Comparison of ENCODE assay signal across 8 cellular contexts in genomic region chr4:19224820-19225219, GRCh38.
DNase-seq lines count a peak whose midpoint lies in the region; ATAC-seq and TF ChIP-seq lines count a peak whose summit lies in the region.

No MANE protein-coding gene starts in this region.

- H3K9ac ChIP-seq in GM23248 (no peak overlapping the region), OCI-LY1 (ENCODE audit: low read length) (no peak overlapping the region)

- no peak for ATAC-seq in stimulated activated naive CD8-positive, alpha-beta T cell treated with anti-CD3 and anti-CD28 coated beads, Interleukin-15, Interleukin-2, amounts not matched to agents 100 U/mL and 50 U/mL, for 24 hours

- H3K4me1 ChIP-seq in GM23248 (ENCODE audit: insufficient read depth) = peaks cover 13% of the 10 kb centered on the region; the same call in 1 of the 2 replicates
- H3K4me1 ChIP-seq in OCI-LY1 (ENCODE audit: insufficient read depth, low read length, severe bottlenecking) = no peaks in the 10 kb centered on the region
- no peaks in the 10 kb centered on the region for H3K4me1 ChIP-seq in BE2C

- no peaks in the 10 kb centered on the region for H3K9me3 ChIP-seq in GM23248 (ENCODE audit: low read depth)
- H3K9me3 ChIP-seq in OCI-LY1 (ENCODE audit: low read length) = no peaks in the 10 kb centered on the region
- no peaks in the 10 kb centered on the region for H3K9me3 ChIP-seq in BE2C

- H3K27me3 ChIP-seq in GM23248 (replicated peaks; ENCODE audit: insufficient read depth) (no peaks in the 10 kb centered on the region), OCI-LY1 (ENCODE audit: insufficient read depth, low read length) (no peaks in the 10 kb centered on the region), BE2C (no peaks in the 10 kb centered on the region)

- WGBS in GM23248 (ENCODE audit: low coverage in 1 of 2, low lambda C conversion rate in 2 of 2, missing lambda C conversion rate in 2 of 2), 2 experiments = 1 to 8% methylated on average over 2 of the region's 2 CpGs

- H3K27ac ChIP-seq in 22Rv1 (no peak overlapping the region), GM23248 (no peak overlapping the region), OCI-LY1 (ENCODE audit: low read depth, low read length, poor library complexity, severe bottlenecking) (no peak overlapping the region)

- H3K9me2 ChIP-seq in GM23248 (ENCODE audit: insufficient read depth) = no peaks in the 10 kb centered on the region
- H3K9me2 ChIP-seq in OCI-LY1 (ENCODE audit: low read depth, low read length) = no peaks in the 10 kb centered on the region

- no peak overlapping the region for H3K4me3 ChIP-seq in GM23248
- no peak overlapping the region for H3K4me3 ChIP-seq in OCI-LY1 (ENCODE audit: low read depth, low read length, poor library complexity, severe bottlenecking)
- no peak overlapping the region for H3K4me3 ChIP-seq in fibroblast of mammary gland (ENCODE audit: control insufficient read depth, low read depth, low read length)
- no peak overlapping the region for H3K4me3 ChIP-seq in BE2C (ENCODE audit: low read depth, low read length)

- TF ChIP-seq CTCF in 22Rv1 (IDR thresholded peaks at IDR 0.05) (peak; percentile 66), OCI-LY1 (IDR thresholded peaks at IDR 0.05; ENCODE audit: low read length) (peak; percentile 32; the same call in 1 of the 2 replicates), fibroblast of mammary gland (conservative IDR thresholded peaks at IDR 0.05; ENCODE audit: control insufficient read depth, insufficient read depth, low read depth, low read length) (peak; percentile 9), BE2C (IDR thresholded peaks at IDR 0.05; ENCODE audit: low read depth, low read length) (no peak)

- H3F3A ChIP-seq in GM23248 (ENCODE audit: insufficient read depth) = no peaks in the 10 kb centered on the region
- no peaks in the 10 kb centered on the region for H3F3A ChIP-seq in OCI-LY1 (ENCODE audit: insufficient read depth, low read length)

- in situ Hi-C loops in GM23248 (cut with MboI) = no loop called here

- H2AFZ ChIP-seq in GM23248 (no peak overlapping the region), OCI-LY1 (ENCODE audit: low read length) (no peak overlapping the region)

- peak overlapping the region; percentile 12 for H3K4me2 ChIP-seq in GM23248 (ENCODE audit: unreplicated experiment)
- H3K4me2 ChIP-seq in OCI-LY1 (ENCODE audit: low read length) = no peak overlapping the region

- no peaks in the 10 kb centered on the region for H3K36me3 ChIP-seq in GM23248 (ENCODE audit: low read depth)
- H3K36me3 ChIP-seq in OCI-LY1 (ENCODE audit: insufficient read depth, low read length) = no peaks in the 10 kb centered on the region
- H3K36me3 ChIP-seq in BE2C = no peaks in the 10 kb centered on the region

- H3K79me2 ChIP-seq in GM23248 (ENCODE audit: insufficient read depth) = no peaks in the 10 kb centered on the region
- no peaks in the 10 kb centered on the region for H3K79me2 ChIP-seq in OCI-LY1 (ENCODE audit: insufficient read depth, low read length)

- DNase-seq in GM23248 (peak; percentile 53), fibroblast of mammary gland (ENCODE audit: low read depth) (peak; percentile 44), posterior vena cava (ENCODE audit: low spot score) (no peak), hepatic stellate cell (ENCODE audit: low spot score) (no peak), BE2C (no peak)
- DNase-seq in stimulated activated naive CD8-positive, alpha-beta T cell treated with anti-CD3 and anti-CD28 coated beads, Interleukin-15, Interleukin-2, amounts not matched to agents 100 U/mL and 50 U/mL, for 24 hours = no peak

- no peaks in the 10 kb centered on the region for H4K20me1 ChIP-seq in GM23248 (ENCODE audit: insufficient read depth)
- no peaks in the 10 kb centered on the region for H4K20me1 ChIP-seq in OCI-LY1 (ENCODE audit: insufficient read depth, low read length)

- intact Hi-C loops in posterior vena cava (cut with DNase I) = loop anchor here in 1 of 2 donors (5.0 kb wide), 1 partner anchor 522 kb away; no protein-coding TSS in a partner anchor

Comparison
In these comparisons a context has a peak if more than half of its experiments do, and no peak if none do; other contexts are left out.
1. DNase-seq: peak in GM23248 (single experiment) and fibroblast of mammary gland (single experiment); none in posterior vena cava (single experiment), hepatic stellate cell (single experiment), stimulated activated naive CD8-positive, alpha-beta T cell treated with anti-CD3 and anti-CD28 coated beads, Interleukin-15, Interleukin-2, amounts not matched to agents 100 U/mL and 50 U/mL, for 24 hours (single experiment) and BE2C (single experiment).